ENCODE assay signal across 8 cellular contexts in the genomic region with DNA sequence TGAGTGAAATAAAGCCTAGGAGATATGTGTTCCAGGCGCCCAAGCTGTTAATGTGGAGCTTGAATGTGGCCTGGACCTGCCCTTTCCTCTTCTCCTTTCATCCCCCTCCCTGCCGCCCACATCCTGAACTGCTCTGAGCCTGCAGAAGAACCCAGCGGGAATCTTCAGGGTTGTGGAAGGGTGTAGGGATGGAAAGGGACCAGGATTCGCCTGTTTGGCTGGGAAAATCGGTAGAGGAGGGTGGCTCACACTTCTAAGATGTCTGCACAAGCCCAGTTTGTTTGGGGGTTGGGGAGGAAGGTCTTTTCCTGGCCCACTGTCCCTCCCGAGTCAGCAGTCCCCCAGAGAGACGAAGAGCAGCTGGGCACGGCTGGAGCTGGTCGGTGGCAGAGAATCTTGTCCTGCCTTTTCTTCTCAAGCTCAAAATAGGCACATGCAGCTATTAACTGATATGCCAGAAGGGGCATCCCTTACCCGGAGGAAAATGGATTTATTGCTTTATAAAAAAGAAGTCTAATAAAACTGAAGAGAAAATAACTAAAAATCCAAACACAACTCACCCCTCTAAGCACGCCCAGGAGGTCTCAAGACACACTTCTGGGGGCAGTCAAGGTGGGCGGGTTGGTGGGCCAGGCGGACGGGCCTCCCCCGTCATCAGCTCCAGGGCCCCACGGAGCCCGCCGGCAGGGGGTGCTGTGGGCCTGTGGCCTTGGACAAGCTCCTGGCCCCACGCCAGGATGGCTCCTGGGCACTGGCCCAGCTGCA. TPM values are rescaled to one million over a fixed set of nuclear protein-coding genes. Genes with fewer than 3 reads are reported as not detected.
DNase-seq lines count a peak whose midpoint lies in the region; ATAC-seq, FAIRE-seq and TF ChIP-seq lines count a peak whose summit lies in the region.

No MANE protein-coding gene starts in this region.

- no peak overlapping the region for H3K4me3 ChIP-seq in ovary

- DNase-seq in COR-L47 (lab: John Stamatoyannopoulos, UW) (peak; percentile 47), HT1080 (ENCODE audit: low read depth) (peak; percentile 63), RWPE1 (ENCODE audit: low spot score) (peak; percentile 77), activated gamma-delta T cell treated with Interleukin-2 at 50 U/mL for 16 hours (peak; percentile 37), foreskin melanocyte (peak; percentile 61), ovary (peak; percentile 84 to 95 (median 94)), urothelium cell line (ENCODE audit: low spot score) (peak; percentile 80)

- ATAC-seq in HG03439 (IDR thresholded peaks at IDR 0.05; ENCODE audit: unreplicated experiment), result no peak

- no peaks in the 10 kb centered on the region for H3K36me3 ChIP-seq in ovary

- FAIRE-seq in urothelium cell line (lab: Jason Lieb, UNC), result no peak

- peaks cover 19% of the 10 kb centered on the region for H3K4me1 ChIP-seq in ovary (ENCODE audit: insufficient read depth)

- CTCF ChIA-PET in RWPE1 (lab: Yijun Ruan, JAX), result interaction anchor here (0.5 to 3.3 kb wide), 31 partner anchors 8 to 306 kb away, joined by 3 to 55 read pairs (median 4); a partner anchor contains a TSS

- no peak for TF ChIP-seq POLR2A in ovary (IDR thresholded peaks at IDR 0.05)

- H3K27ac ChIP-seq in RWPE1, result peak overlapping the region; percentile 88
- H3K27ac ChIP-seq in ovary, result peak overlapping the region; percentile 54 to 76

- H3K9me3 ChIP-seq in ovary, result no peaks in the 10 kb centered on the region

- intact Hi-C loops in ovary (cut with DNase I), result loop anchor here (2.0 to 10.0 kb wide), 4 partner anchors 55 to 141 kb away; a partner anchor contains a TSS

- 8 to 15% (median 8%) methylated on average over 19 of the region's 19 CpGs for WGBS in ovary, 3 donors

- no peaks in the 10 kb centered on the region for H3K27me3 ChIP-seq in ovary

- TF ChIP-seq CTCF in RWPE1 (conservative IDR thresholded peaks at IDR 0.05; ENCODE audit: low read depth) (peak; percentile 95), ovary (IDR thresholded peaks at IDR 0.05) (peak; percentile 92 to 99 (median 97))

- no peak for TF ChIP-seq EP300 in ovary (IDR thresholded peaks at IDR 0.05)

- POLR2A ChIA-PET in RWPE1 (lab: Yijun Ruan, JAX; ENCODE audit: low non-redundant PET), result interaction anchor here (0.6 kb wide), 1 partner anchor 10 kb away, joined by 3 read pairs; no protein-coding TSS in a partner anchor

RNA-seq across cellular contexts. Expression of a gene that starts 11.5 kb away (rescaled TPM):
- total RNA-seq in HT1080 (2014; rRNA removed; shearing (Covaris generic)), result 37.7 and 48.3 TPM in 2 replicates
- 64.3 and 65.2 TPM in 2 replicates for polyA plus RNA-seq in HT1080 (2015; cell fraction: cytosol; rRNA removed)
- 27.6 and 36.9 TPM in 2 replicates for polyA plus RNA-seq in HT1080 (2015; cell fraction: nucleus; rRNA removed)
- total RNA-seq in ovary, result 10 to 100 TPM; 16.8 to 64.0 (median 52.6) TPM
- polyA plus RNA-seq in ovary, result 100 to 1,000 TPM in 1 of 2 donors, 10 to 100 TPM in 1; 24.8 to 122 TPM

RNA-seq across cellular contexts. Expression of a gene that starts 54.5 kb away (rescaled TPM):
- 3.5 and 3.9 TPM in 2 replicates for total RNA-seq in HT1080 (2014; rRNA removed; shearing (Covaris generic))
- 3.1 and 3.3 TPM in 2 replicates for polyA plus RNA-seq in HT1080 (2015; cell fraction: cytosol; rRNA removed)
- polyA plus RNA-seq in HT1080 (2015; cell fraction: nucleus; rRNA removed), result 4.8 and 6.9 TPM in 2 replicates
- 10 to 100 TPM in 3 of 7 donors, 1 to 10 TPM in 4; 3.5 to 24.6 (median 8.8) TPM for total RNA-seq in ovary
- polyA plus RNA-seq in ovary, result 1 to 10 TPM; 5.0 to 7.1 TPM

RNA-seq across cellular contexts. Expression of a gene that starts 57.7 kb away (rescaled TPM):
- 35.3 and 46.9 TPM in 2 replicates for total RNA-seq in HT1080 (2014; rRNA removed; shearing (Covaris generic))
- 27.7 and 30.3 TPM in 2 replicates for polyA plus RNA-seq in HT1080 (2015; cell fraction: cytosol; rRNA removed)
- polyA plus RNA-seq in HT1080 (2015; cell fraction: nucleus; rRNA removed), result 29.7 and 30.8 TPM in 2 replicates
- 10 to 100 TPM; 23.0 to 39.1 (median 28.3) TPM for total RNA-seq in ovary
- 10 to 100 TPM; 27.7 to 33.8 TPM for polyA plus RNA-seq in ovary

Comparison
In these comparisons a context has a peak if more than half of its experiments do, and no peak if none do; other contexts are left out.
1. DNase-seq: peak in every context shown above with its lines; median percentile 94 in ovary; 80 in urothelium cell line; 77 in RWPE1; 63 in HT1080; 61 in foreskin melanocyte; 47 in COR-L47; 37 in activated gamma-delta T cell treated with Interleukin-2 at 50 U/mL for 16 hours.